ENCODE assay signal across 17 cellular contexts in the genomic region with DNA sequence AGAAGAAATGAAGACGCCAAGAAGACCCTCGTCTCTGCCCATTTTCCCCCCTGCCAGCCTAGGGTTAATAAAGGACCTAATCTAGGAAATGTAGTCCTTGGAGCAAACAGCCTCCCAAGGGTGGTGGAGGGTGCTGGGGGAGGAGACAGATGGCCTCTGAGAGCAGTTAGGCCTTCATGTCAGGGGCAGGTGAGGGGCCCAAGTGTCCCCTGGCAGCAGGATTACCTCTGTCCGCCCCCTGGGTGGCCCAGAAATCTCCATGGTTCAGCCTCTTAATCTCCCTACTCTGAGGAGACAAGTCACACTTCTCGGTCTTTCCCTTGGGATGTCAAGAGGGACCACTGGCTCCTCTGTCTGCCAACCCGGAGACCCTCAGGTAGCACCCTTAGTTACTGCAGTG.
"Had no signal": no experiment of that assay in that cellular context is flagged by ENCODE, and none has a peak within 500 bp of the region (broad histone marks: within the 10 kb centered on the region; RNA-seq: fewer than 3 reads in every experiment).

No MANE protein-coding gene starts in this region.

- H3K27me3 ChIP-seq: ascending aorta, ovary had no signal

- H3K36me3 ChIP-seq: ascending aorta, left ventricle myocardium inferior, ovary, thoracic aorta had no signal

- DNase-seq: activated CD4-positive, alpha-beta T cell treated with anti-CD3 and anti-CD28 coated beads for 1 hour; activated CD4-positive, alpha-beta T cell treated with anti-CD3 and anti-CD28 coated beads, Interleukin-2, amount 50 U/mL, for 1 hour; activated gamma-delta T cell treated with Interleukin-2 at 50 U/mL for 16 hours; effector memory CD8-positive, alpha-beta T cell; glutamatergic neuron; hippocampal formation; left ventricle myocardium inferior; natural killer cell; ovary; right cardiac atrium; stimulated activated CD4-positive, alpha-beta T cell treated with anti-CD3 and anti-CD28 coated beads, Interleukin-1b, Interleukin-23, amount 100 ng/mL, for 48 hours; T-cell had no signal

- H3K9me3 ChIP-seq: ascending aorta, left ventricle myocardium inferior, ovary, thoracic aorta had no signal

- H3K4me3 ChIP-seq: ascending aorta, left ventricle myocardium inferior, ovary, thoracic aorta had no signal

- H3K27ac ChIP-seq: ascending aorta, left ventricle myocardium inferior, ovary, thoracic aorta had no signal

- ATAC-seq: activated naive CD4-positive, alpha-beta T cell treated with anti-CD3 and anti-CD28 coated beads, Interleukin-2, amount 50 U/mL, for 72 hours; effector memory CD8-positive, alpha-beta T cell; esophagus mucosa; natural killer cell; right cardiac atrium; stimulated activated memory B cell treated with anti-CD40 and anti-IgM and Interleukin-4, amounts not matched to agents 10 μg/mL and 1 μg/mL and 100 μg/mL, for 72 hours; T-cell had no signal

- H3K4me1 ChIP-seq: ascending aorta, left ventricle myocardium inferior had no signal
